ENCODE assay signal across 8 cellular contexts in the genomic region with DNA sequence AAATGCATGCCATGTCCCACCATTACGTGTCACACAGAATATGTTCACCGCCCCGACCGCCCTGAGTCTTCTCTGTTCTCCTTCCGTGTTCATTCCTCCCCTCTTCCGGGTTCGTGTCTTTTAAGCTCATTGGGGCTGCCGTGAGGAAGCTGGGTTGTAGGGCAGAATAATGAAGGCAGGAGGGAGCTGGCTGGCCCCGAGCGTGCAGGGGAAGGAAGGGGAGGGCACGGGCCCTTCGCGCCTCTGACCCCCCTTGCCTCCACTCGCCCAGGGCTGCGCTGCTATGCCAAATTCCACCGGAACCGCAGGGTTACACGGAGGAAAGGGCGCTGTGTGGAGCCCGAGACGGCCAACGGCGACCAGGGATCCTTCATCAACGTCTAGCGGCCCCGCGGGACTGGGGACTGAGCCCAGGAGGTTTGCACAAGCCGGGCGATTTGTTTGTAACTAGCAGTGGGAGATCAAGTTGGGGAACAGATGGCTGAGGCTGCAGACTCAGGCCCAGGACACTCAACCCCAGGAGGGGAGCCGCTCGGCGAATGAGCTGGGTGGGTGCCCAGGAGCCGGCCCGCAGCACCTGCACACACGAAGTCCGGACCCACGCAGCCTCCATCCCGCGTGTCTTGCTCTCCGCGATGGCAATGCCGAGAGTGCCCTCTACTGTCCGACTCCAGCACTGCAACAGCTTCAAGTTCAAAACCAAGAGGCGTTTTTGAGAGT. TPM values are rescaled to one million over a fixed set of nuclear protein-coding genes. Genes with fewer than 3 reads are reported as not detected.
DNase-seq lines count a peak whose midpoint lies in the region; ATAC-seq and TF ChIP-seq lines count a peak whose summit lies in the region.

No MANE protein-coding gene starts in this region.

- peak; percentile 86 for DNase-seq in GM03348 (ENCODE audit: low spot score)
- DNase-seq in HS-27A (ENCODE audit: low read depth), result peak; percentile 19
- DNase-seq in PC-9, result peak in 1 of 2 experiments; percentile 62
- DNase-seq in activated T-cell treated with anti-CD3 and anti-CD28 coated beads, Interleukin-2, amount 50 U/mL, for 4 hours, result peak; percentile 90
- peak; percentile 37 for DNase-seq in esophagus squamous epithelium (lab: John Stamatoyannopoulos, UW)
- DNase-seq in naive thymus-derived CD8-positive, alpha-beta T cell, result peak; percentile 71 to 93 (median 84)
- peak; percentile 80 to 90 for DNase-seq in stimulated activated effector memory CD8-positive, alpha-beta T cell treated with anti-CD3 and anti-CD28 coated beads, Interleukin-12 subunit alpha, Interleukin-12 subunit beta, amount 100 ng/mL, for 72 hours (ENCODE audit: low spot score in 2 of 2)

- H3K27ac Mint-ChIP-seq in naive thymus-derived CD8-positive, alpha-beta T cell, result peak overlapping the region; percentile 84 to 99 (median 92)
- H3K27ac Mint-ChIP-seq in stimulated activated effector memory CD8-positive, alpha-beta T cell treated with anti-CD3 and anti-CD28 coated beads, Interleukin-12 subunit alpha, Interleukin-12 subunit beta, amount 100 ng/mL, for 72 hours, result peak overlapping the region; percentile 94

- no peak overlapping the region for H3K27ac ChIP-seq in PC-9
- peak overlapping the region; percentile 32 to 82 (median 71) for H3K27ac ChIP-seq in esophagus squamous epithelium

- no peaks in the 10 kb centered on the region for H3K36me3 Mint-ChIP-seq in activated T-cell treated with anti-CD3 and anti-CD28 coated beads, Interleukin-2, amount 50 U/mL, for 4 hours (ENCODE audit: insufficient read depth)
- no peaks in the 10 kb centered on the region for H3K36me3 Mint-ChIP-seq in naive thymus-derived CD8-positive, alpha-beta T cell
- no peaks in the 10 kb centered on the region for H3K36me3 Mint-ChIP-seq in stimulated activated effector memory CD8-positive, alpha-beta T cell treated with anti-CD3 and anti-CD28 coated beads, Interleukin-12 subunit alpha, Interleukin-12 subunit beta, amount 100 ng/mL, for 72 hours

- H3K4me1 ChIP-seq in PC-9 (replicated peaks; ENCODE audit: insufficient read depth) (no peaks in the 10 kb centered on the region), esophagus squamous epithelium (peaks cover 0 to 17% (median 7%) of the 10 kb centered on the region in 3 donors)

- H3K4me2 ChIP-seq in PC-9, result peak overlapping the region; percentile 68

- H3K4me3 ChIP-seq in PC-9 (no peak overlapping the region), esophagus squamous epithelium (peak overlapping the region; percentile 24 to 66 (median 49))

- intact Hi-C loops in PC-9 (cut with micrococcal nuclease; ENCODE audit: unreplicated experiment) (loop anchor here (2.0 to 5.0 kb wide), 2 partner anchors 75 to 477 kb away; no protein-coding TSS in a partner anchor), esophagus squamous epithelium (cut with DNase I) (loop anchor here (5.0 kb wide), 1 partner anchor 67 kb away; a partner anchor contains a TSS)

- H3K9me3 Mint-ChIP-seq in activated T-cell treated with anti-CD3 and anti-CD28 coated beads, Interleukin-2, amount 50 U/mL, for 4 hours, result no peaks in the 10 kb centered on the region
- no peaks in the 10 kb centered on the region for H3K9me3 Mint-ChIP-seq in naive thymus-derived CD8-positive, alpha-beta T cell
- no peaks in the 10 kb centered on the region for H3K9me3 Mint-ChIP-seq in stimulated activated effector memory CD8-positive, alpha-beta T cell treated with anti-CD3 and anti-CD28 coated beads, Interleukin-12 subunit alpha, Interleukin-12 subunit beta, amount 100 ng/mL, for 72 hours

- H3K36me3 ChIP-seq in PC-9 (ENCODE audit: low read depth) (no peaks in the 10 kb centered on the region), esophagus squamous epithelium (no peaks in the 10 kb centered on the region)

- H3K27me3 Mint-ChIP-seq in activated T-cell treated with anti-CD3 and anti-CD28 coated beads, Interleukin-2, amount 50 U/mL, for 4 hours (ENCODE audit: low read depth), result no peaks in the 10 kb centered on the region
- no peaks in the 10 kb centered on the region for H3K27me3 Mint-ChIP-seq in naive thymus-derived CD8-positive, alpha-beta T cell

- H3F3A ChIP-seq in PC-9 (ENCODE audit: insufficient read depth, low read depth), result no peaks in the 10 kb centered on the region

- no peaks in the 10 kb centered on the region for H3K79me2 ChIP-seq in PC-9 (ENCODE audit: low read depth)

- no TSS peak for BruUV-seq in PC-9 (replicated peaks; lab: Mats Ljungman, UMichigan)

- 6 to 14% methylated on average over 18 to 24 of the region's 44 CpGs for WGBS in esophagus squamous epithelium, 2 donors

- TF ChIP-seq CTCF in PC-9 (conservative IDR thresholded peaks at IDR 0.05), result peak; percentile 92
- peak; percentile 80 to 97 (median 94) for TF ChIP-seq CTCF in esophagus squamous epithelium (IDR thresholded peaks at IDR 0.05)

- peak overlapping the region; percentile 81 for H3K4me3 Mint-ChIP-seq in activated T-cell treated with anti-CD3 and anti-CD28 coated beads, Interleukin-2, amount 50 U/mL, for 4 hours
- H3K4me3 Mint-ChIP-seq in naive thymus-derived CD8-positive, alpha-beta T cell, result peak overlapping the region; percentile 70 to 93 (median 87)
- H3K4me3 Mint-ChIP-seq in stimulated activated effector memory CD8-positive, alpha-beta T cell treated with anti-CD3 and anti-CD28 coated beads, Interleukin-12 subunit alpha, Interleukin-12 subunit beta, amount 100 ng/mL, for 72 hours, result peak overlapping the region; percentile 82

- TF ChIP-seq POLR2A in esophagus squamous epithelium (IDR thresholded peaks at IDR 0.05), result no peak

- POLR2A ChIA-PET in PC-9 (lab: Charles Lee; ENCODE audit: unreplicated experiment), result interaction anchor here (0.6 to 0.7 kb wide), 2 partner anchors 9 to 261 kb away, joined by 3 to 6 read pairs; a partner anchor contains a TSS
- POLR2A ChIA-PET in naive thymus-derived CD8-positive, alpha-beta T cell (lab: Charles Lee), result interaction anchor here (0.5 to 3.0 kb wide), 23 partner anchors 9 to 707 kb away, joined by 3 to 70 read pairs (median 6); a partner anchor contains a TSS

- H2AFZ ChIP-seq in PC-9, result no peak overlapping the region

- peaks cover 14% of the 10 kb centered on the region for H3K4me1 Mint-ChIP-seq in activated T-cell treated with anti-CD3 and anti-CD28 coated beads, Interleukin-2, amount 50 U/mL, for 4 hours (ENCODE audit: low read depth)
- H3K4me1 Mint-ChIP-seq in naive thymus-derived CD8-positive, alpha-beta T cell, result peaks cover 11 to 21% (median 15%) of the 10 kb centered on the region in 4 donors
- peaks cover 15% of the 10 kb centered on the region for H3K4me1 Mint-ChIP-seq in stimulated activated effector memory CD8-positive, alpha-beta T cell treated with anti-CD3 and anti-CD28 coated beads, Interleukin-12 subunit alpha, Interleukin-12 subunit beta, amount 100 ng/mL, for 72 hours

- H3K9me2 ChIP-seq in PC-9 (ENCODE audit: insufficient read depth), result no peaks in the 10 kb centered on the region

- no peaks in the 10 kb centered on the region for H4K20me1 ChIP-seq in PC-9 (ENCODE audit: insufficient read depth)

- H3K9me3 ChIP-seq in PC-9 (ENCODE audit: insufficient read depth, low read depth) (no peaks in the 10 kb centered on the region), esophagus squamous epithelium (no peaks in the 10 kb centered on the region)

- ATAC-seq in activated T-cell treated with anti-CD3 and anti-CD28 coated beads, Interleukin-2, amount 50 U/mL, for 4 hours, result peak; percentile 85 to 87
- ATAC-seq in naive thymus-derived CD8-positive, alpha-beta T cell, result peak; percentile 90 to 92
- peak; percentile 91 for ATAC-seq in stimulated activated effector memory CD8-positive, alpha-beta T cell treated with anti-CD3 and anti-CD28 coated beads, Interleukin-12 subunit alpha, Interleukin-12 subunit beta, amount 100 ng/mL, for 72 hours
- no peak for ATAC-seq in HG03565 (IDR thresholded peaks at IDR 0.05; ENCODE audit: unreplicated experiment)

- CTCF ChIA-PET in PC-9 (lab: Charles Lee), result interaction anchor here (0.6 to 1.0 kb wide), 2 partner anchors 16 to 67 kb away, joined by 4 to 6 read pairs; a partner anchor contains a TSS

- peaks cover 12% of the 10 kb centered on the region for H3K27me3 ChIP-seq in PC-9 (ENCODE audit: insufficient read depth, low read depth)
- peaks cover 0 to 13% (median 0%) of the 10 kb centered on the region in 4 donors for H3K27me3 ChIP-seq in esophagus squamous epithelium

RNA-seq across cellular contexts. Expression of a gene that starts 16.5 kb away (rescaled TPM):
- total RNA-seq in PC-9 (2021), result 75.5 and 77.7 TPM in 2 replicates
- 1 to 10 TPM; 6.5 to 7.8 (median 7.1) TPM for total RNA-seq in activated T-cell treated with anti-CD3 and anti-CD28 coated beads, Interleukin-2, amount 50 U/mL, for 4 hours
- total RNA-seq in esophagus squamous epithelium, result 10 to 100 TPM; 34.5 to 89.5 (median 50.7) TPM
- 10 to 100 TPM; 16.7 to 19.3 TPM for total RNA-seq in naive thymus-derived CD8-positive, alpha-beta T cell
- 100 to 1,000 TPM in 1 of 3 donors, 10 to 100 TPM in 2; 57.3 to 106 (median 90.0) TPM for polyA plus RNA-seq in naive thymus-derived CD8-positive, alpha-beta T cell

RNA-seq across cellular contexts. Expression of a gene that starts 28.0 kb away (rescaled TPM):
- total RNA-seq in PC-9 (2021) (not detected in 2 replicates), esophagus squamous epithelium (not detected)
- total RNA-seq in activated T-cell treated with anti-CD3 and anti-CD28 coated beads, Interleukin-2, amount 50 U/mL, for 4 hours, result under 1 TPM; 0.03 to 0.08 (median 0.05) TPM
- under 1 TPM; 0.22 to 0.29 TPM for total RNA-seq in naive thymus-derived CD8-positive, alpha-beta T cell
- under 1 TPM; 0.07 to 0.29 (median 0.14) TPM for polyA plus RNA-seq in naive thymus-derived CD8-positive, alpha-beta T cell

RNA-seq across cellular contexts. Expression of a gene that starts 38.5 kb away (rescaled TPM):
- 52.9 and 58.9 TPM in 2 replicates for total RNA-seq in PC-9 (2021)
- 10 to 100 TPM; 60.7 to 67.1 (median 63.0) TPM for total RNA-seq in activated T-cell treated with anti-CD3 and anti-CD28 coated beads, Interleukin-2, amount 50 U/mL, for 4 hours
- 10 to 100 TPM; 12.1 to 22.8 (median 18.9) TPM for total RNA-seq in esophagus squamous epithelium
- 10 to 100 TPM; 19.7 to 21.3 TPM for total RNA-seq in naive thymus-derived CD8-positive, alpha-beta T cell
- polyA plus RNA-seq in naive thymus-derived CD8-positive, alpha-beta T cell, result 10 to 100 TPM; 52.2 to 66.1 (median 54.2) TPM

RNA-seq across cellular contexts. Expression of a gene that starts 42.5 kb away (rescaled TPM):
- total RNA-seq in PC-9 (2021) (not detected in 2 replicates), esophagus squamous epithelium (1 to 10 TPM in 1 of 4 donors, under 1 TPM in 2, not detected in 1; 0.31 to 2.6 (median 0.76) TPM)
- total RNA-seq in activated T-cell treated with anti-CD3 and anti-CD28 coated beads, Interleukin-2, amount 50 U/mL, for 4 hours, result not detected
- total RNA-seq in naive thymus-derived CD8-positive, alpha-beta T cell, result not detected
- not detected for polyA plus RNA-seq in naive thymus-derived CD8-positive, alpha-beta T cell

RNA-seq across cellular contexts. Expression of a gene that starts 55.5 kb away (rescaled TPM):
- total RNA-seq in PC-9 (2021), result 4.4 and 7.1 TPM in 2 replicates
- 10 to 100 TPM; 12.8 to 21.1 (median 19.1) TPM for total RNA-seq in activated T-cell treated with anti-CD3 and anti-CD28 coated beads, Interleukin-2, amount 50 U/mL, for 4 hours
- total RNA-seq in esophagus squamous epithelium, result 10 to 100 TPM; 11.6 to 20.2 (median 12.2) TPM
- 1 to 10 TPM; 3.2 to 3.7 TPM for total RNA-seq in naive thymus-derived CD8-positive, alpha-beta T cell
- 10 to 100 TPM; 12.9 to 22.2 (median 14.0) TPM for polyA plus RNA-seq in naive thymus-derived CD8-positive, alpha-beta T cell
